ENCODE assay signal across 22 cellular contexts in the genomic region with DNA sequence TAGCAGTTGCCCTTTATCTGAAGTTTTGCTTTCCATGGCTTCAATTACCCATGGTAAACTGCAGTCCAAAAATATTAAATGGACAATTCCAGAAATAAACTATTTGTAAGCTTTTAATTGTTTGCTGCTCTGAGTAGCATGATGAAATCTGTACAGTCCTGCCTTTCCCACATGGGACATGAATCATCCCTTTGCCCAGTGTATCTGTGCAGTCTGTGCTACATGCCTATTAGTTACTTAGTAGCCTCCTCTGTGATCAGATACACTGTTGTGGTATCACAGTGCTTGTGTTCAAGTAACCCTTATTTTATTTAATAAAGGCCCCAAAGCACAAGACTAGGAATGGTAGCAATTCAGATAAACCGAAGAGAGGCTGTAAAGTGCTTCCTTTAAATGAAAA.
DNase-seq lines count a peak whose midpoint lies in the region; ATAC-seq, FAIRE-seq and TF ChIP-seq lines count a peak whose summit lies in the region.
"Had no signal": no experiment of that assay in that cellular context is flagged by ENCODE, and none has a peak within 500 bp of the region (broad histone marks: within the 10 kb centered on the region; RNA-seq: fewer than 3 reads in every experiment).

No MANE protein-coding gene starts in this region.

- H3K4me3 ChIP-seq in PC-3 (ENCODE audit: low read length) = no peak overlapping the region
- H3K4me3 ChIP-seq in epithelial cell of proximal tubule (ENCODE audit: low read depth, low read length) = no peak overlapping the region
- H3K4me3 ChIP-seq: cardiac muscle cell, gastroesophageal sphincter, K562, lung, testis had no signal

- no peaks in the 10 kb centered on the region for H3K4me1 ChIP-seq in PC-3 (ENCODE audit: insufficient read depth, low read length)
- H3K4me1 ChIP-seq: gastroesophageal sphincter, testis had no signal

- no peaks in the 10 kb centered on the region for H3F3A ChIP-seq in PC-3 (ENCODE audit: low read length, unreplicated experiment)

- TF ChIP-seq CTCF in D721Med (IDR thresholded peaks at IDR 0.05; ENCODE audit: insufficient read depth, missing control alignments) (no peak), PC-3 (conservative IDR thresholded peaks at IDR 0.05; ENCODE audit: low read depth, low read length) (no peak), epithelial cell of proximal tubule (conservative IDR thresholded peaks at IDR 0.05; ENCODE audit: low read depth, low read length) (no peak)

- H3K9me3 ChIP-seq in PC-3 (ENCODE audit: low read length) = no peaks in the 10 kb centered on the region
- H3K9me3 ChIP-seq: gastroesophageal sphincter, testis had no signal

- intact Hi-C loops in PC-3 (cut with micrococcal nuclease) = no loop called here

- peak; percentile 11 for FAIRE-seq in D721Med (lab: Jason Lieb, UNC)
- FAIRE-seq: GM12892, K562 had no signal

- peak; percentile 31; the same call in 1 of the 2 replicates for ATAC-seq in PC-3
- ATAC-seq: gastroesophageal sphincter, K562, right cardiac atrium had no signal

- no peak overlapping the region for H3K4me2 ChIP-seq in PC-3 (ENCODE audit: low read length)

- no peaks in the 10 kb centered on the region for H4K20me1 ChIP-seq in PC-3 (ENCODE audit: low read length)

- POLR2A ChIA-PET in PC-3 (lab: Charles Lee; ENCODE audit: unreplicated experiment) = no interaction called here

- H3K27me3 ChIP-seq in PC-3 (ENCODE audit: low read length) = no peaks in the 10 kb centered on the region
- H3K27me3 ChIP-seq: cardiac muscle cell, gastroesophageal sphincter, testis had no signal

- H3K79me2 ChIP-seq in PC-3 (ENCODE audit: low read length) = no peaks in the 10 kb centered on the region

- H3K36me3 ChIP-seq in PC-3 (ENCODE audit: low read depth, low read length) = no peaks in the 10 kb centered on the region
- H3K36me3 ChIP-seq: cardiac muscle cell, gastroesophageal sphincter had no signal

- H3K9ac ChIP-seq in PC-3 (ENCODE audit: low read length) = no peak overlapping the region

- DNase-seq in D721Med (ENCODE audit: insufficient read length, low spot score) = no peak
- DNase-seq in PC-3 = no peak
- peak; percentile 4 for DNase-seq in epithelial cell of proximal tubule (ENCODE audit: low read depth)
- peak; percentile 38 for DNase-seq in kidney tubule cell (ENCODE audit: low spot score)
- no peak for DNase-seq in stimulated activated CD4-positive, alpha-beta T cell treated with anti-CD3 and anti-CD28 coated beads, Interleukin-1b, Interleukin-23, amount 100 ng/mL, for 48 hours
- no peak for DNase-seq in NCI-H1092 (lab: John Stamatoyannopoulos, UW)
- DNase-seq in KG1 (lab: John Stamatoyannopoulos, UW) = no peak
- no peak for DNase-seq in activated effector memory CD4-positive, alpha-beta T cell treated with anti-CD3 and anti-CD28 coated beads, Interleukin-2, amount 50 U/mL, for 16 hours
- DNase-seq: activated CD8-positive, alpha-beta memory T cell treated with anti-CD3 and anti-CD28 coated beads, Interleukin-2, amount 50 U/mL, for 4 hours; activated naive CD4-positive, alpha-beta T cell treated with Interleukin-2 at 50 U/mL for 16 hours; NCI-H446 treated with DMSO at 0.1 percent for 48 hours; nephron progenitor cell; right cardiac atrium; stimulated activated CD4-positive, alpha-beta T cell treated with anti-CD3 and anti-CD28 coated beads, Interleukin-2, amount 100 ng/mL, for 48 hours; T-helper 9 cell; testis had no signal

- H2AFZ ChIP-seq in PC-3 (ENCODE audit: low read length) = no peak overlapping the region

- no peak overlapping the region for H3K27ac ChIP-seq in PC-3 (ENCODE audit: low read length)
- H3K27ac ChIP-seq: cardiac muscle cell, gastroesophageal sphincter, HL-60, testis had no signal

- no TSS peak for BruUV-seq in PC-3 (replicated peaks; lab: Mats Ljungman, UMichigan)

- no peaks in the 10 kb centered on the region for H3K9me2 ChIP-seq in PC-3 (replicated peaks; ENCODE audit: low read length)

- CTCF ChIA-PET in PC-3 (lab: Charles Lee) = no interaction called here

Comparison
In these comparisons a context has a peak if more than half of its experiments do, and no peak if none do; other contexts are left out.
1. DNase-seq: peak in epithelial cell of proximal tubule (single experiment) and kidney tubule cell (single experiment); none in D721Med (single experiment), PC-3 (single experiment), stimulated activated CD4-positive, alpha-beta T cell treated with anti-CD3 and anti-CD28 coated beads, Interleukin-1b, Interleukin-23, amount 100 ng/mL, for 48 hours (single experiment), NCI-H1092 (single experiment), KG1 (single experiment) and activated effector memory CD4-positive, alpha-beta T cell treated with anti-CD3 and anti-CD28 coated beads, Interleukin-2, amount 50 U/mL, for 16 hours (single experiment).